In the genomic region with DNA sequence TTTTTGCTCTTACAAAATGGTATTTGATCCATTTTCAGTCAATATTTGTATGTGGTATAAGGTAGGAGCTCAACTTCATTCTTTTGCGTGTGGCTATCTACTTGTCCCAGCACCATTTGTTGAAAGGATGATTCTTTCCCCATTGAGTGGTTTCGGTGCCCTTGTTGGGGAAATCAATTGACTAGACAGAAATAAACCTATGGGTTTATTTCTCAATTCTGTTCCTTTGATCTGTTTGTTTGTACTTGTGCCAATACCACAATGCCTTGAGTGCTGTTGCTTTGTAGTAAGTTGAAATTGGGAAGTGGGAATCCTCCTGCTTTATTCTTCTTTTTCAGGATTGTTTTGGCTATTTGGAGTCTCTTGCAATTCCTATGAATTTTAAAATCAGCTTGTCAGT, we compare ENCODE assay signal across 22 cellular contexts. TPM values are rescaled to one million over a fixed set of nuclear protein-coding genes. Genes with fewer than 3 reads are reported as not detected.
"Had no signal": no experiment of that assay in that cellular context is flagged by ENCODE, and none has a peak within 500 bp of the region (broad histone marks: within the 10 kb centered on the region; RNA-seq: fewer than 3 reads in every experiment).

No MANE protein-coding gene starts in this region.

- H3K4me1 ChIP-seq: right atrium auricular region had no signal

- H3K4me3 Mint-ChIP-seq: activated CD4-positive, alpha-beta T cell treated with anti-CD3 and anti-CD28 coated beads, Interleukin-2, amount 10 ng/mL, durations not matched to agents 7 days and 5 days; activated CD8-positive, alpha-beta T cell treated with anti-CD3 and anti-CD28 coated beads, Interleukin-2, amount 10 ng/mL, durations not matched to agents 7 days and 5 days; activated naive CD4-positive, alpha-beta T cell treated with anti-CD3 and anti-CD28 coated beads, Interleukin-2, amount 10 ng/mL, durations not matched to agents 7 days and 5 days; activated naive CD8-positive, alpha-beta T cell treated with anti-CD3 and anti-CD28 coated beads, Interleukin-2, amount 50 U/mL, for 24 hours; activated T-cell treated with anti-CD3 and anti-CD28 coated beads, Interleukin-2, amount 50 U/mL, for 24 hours had no signal

- H3K9me3 Mint-ChIP-seq: activated CD4-positive, alpha-beta T cell treated with anti-CD3 and anti-CD28 coated beads, Interleukin-2, amount 10 ng/mL, durations not matched to agents 7 days and 5 days; activated naive CD4-positive, alpha-beta T cell treated with anti-CD3 and anti-CD28 coated beads, Interleukin-2, amount 10 ng/mL, durations not matched to agents 7 days and 5 days; activated naive CD8-positive, alpha-beta T cell treated with anti-CD3 and anti-CD28 coated beads, Interleukin-2, amount 50 U/mL, for 24 hours; activated T-cell treated with anti-CD3 and anti-CD28 coated beads, Interleukin-2, amount 50 U/mL, for 24 hours had no signal

- H3K36me3 ChIP-seq: brain microvascular endothelial cell, right atrium auricular region, thoracic aorta, upper lobe of left lung had no signal

- H3K27me3 ChIP-seq: brain microvascular endothelial cell, right atrium auricular region, upper lobe of left lung had no signal

- H3K27me3 Mint-ChIP-seq: activated CD4-positive, alpha-beta T cell treated with anti-CD3 and anti-CD28 coated beads, Interleukin-2, amount 10 ng/mL, durations not matched to agents 7 days and 5 days; activated naive CD4-positive, alpha-beta T cell treated with anti-CD3 and anti-CD28 coated beads, Interleukin-2, amount 10 ng/mL, durations not matched to agents 7 days and 5 days; activated naive CD8-positive, alpha-beta T cell treated with anti-CD3 and anti-CD28 coated beads, Interleukin-2, amount 50 U/mL, for 24 hours; activated T-cell treated with anti-CD3 and anti-CD28 coated beads, Interleukin-2, amount 50 U/mL, for 24 hours; progenitor cell of endocrine pancreas had no signal

- H3K27ac Mint-ChIP-seq: activated CD4-positive, alpha-beta T cell treated with anti-CD3 and anti-CD28 coated beads, Interleukin-2, amount 10 ng/mL, durations not matched to agents 7 days and 5 days; activated CD8-positive, alpha-beta T cell treated with anti-CD3 and anti-CD28 coated beads, Interleukin-2, amount 10 ng/mL, durations not matched to agents 7 days and 5 days; activated naive CD4-positive, alpha-beta T cell treated with anti-CD3 and anti-CD28 coated beads, Interleukin-2, amount 10 ng/mL, durations not matched to agents 7 days and 5 days; activated naive CD8-positive, alpha-beta T cell treated with anti-CD3 and anti-CD28 coated beads, Interleukin-2, amount 50 U/mL, for 24 hours; activated T-cell treated with anti-CD3 and anti-CD28 coated beads, Interleukin-2, amount 50 U/mL, for 24 hours; activated T-helper 2 cell treated with anti-CD3 and anti-CD28 coated beads, Interferon-gamma antibody, Interleukin-2, Interleukin-4, amounts not matched to agents 10 μg/mL and 5 μg/mL and 100 μg/mL, durations not matched to agents 14 hours and 24 hours and 36 hours; progenitor cell of endocrine pancreas had no signal

- H3K27ac ChIP-seq: brain microvascular endothelial cell, right atrium auricular region, skin epidermis, thoracic aorta, upper lobe of left lung had no signal

- H3K4me3 ChIP-seq: right atrium auricular region, skin epidermis, thoracic aorta, upper lobe of left lung had no signal

- DNase-seq: activated CD4-positive, alpha-beta T cell treated with anti-CD3 and anti-CD28 coated beads, Interleukin-2, amount 10 ng/mL, durations not matched to agents 7 days and 5 days; activated CD8-positive, alpha-beta T cell treated with anti-CD3 and anti-CD28 coated beads, Interleukin-2, amount 10 ng/mL, durations not matched to agents 7 days and 5 days; activated naive CD4-positive, alpha-beta T cell treated with anti-CD3 and anti-CD28 coated beads, Interleukin-2, amount 10 ng/mL, durations not matched to agents 7 days and 5 days; activated naive CD8-positive, alpha-beta T cell treated with anti-CD3 and anti-CD28 coated beads, Interleukin-2, amount 50 U/mL, for 24 hours; activated T-cell treated with anti-CD3 and anti-CD28 coated beads, Interleukin-2, amount 50 U/mL, for 24 hours; aorta; brain microvascular endothelial cell; central memory CD4-positive, alpha-beta T cell; foreskin melanocyte; hypothalamus; islet precursor cell; left colon; T-helper 9 cell; upper lobe of left lung had no signal

- FAIRE-seq: colon had no signal

- H3K9me3 ChIP-seq: right atrium auricular region, thoracic aorta, upper lobe of left lung had no signal

- ATAC-seq: activated CD4-positive, CD25-positive, alpha-beta regulatory T cell treated with anti-CD3 and anti-CD28 coated beads, Interleukin-2, amount 50 U/mL, for 24 hours; activated CD8-positive, alpha-beta T cell treated with anti-CD3 and anti-CD28 coated beads, Interleukin-2, amount 10 ng/mL, durations not matched to agents 7 days and 5 days; activated naive CD8-positive, alpha-beta T cell treated with anti-CD3 and anti-CD28 coated beads, Interleukin-2, amount 50 U/mL, for 24 hours; left colon had no signal

RNA-seq across cellular contexts. Expression of a gene that starts 41.0 kb away (rescaled TPM):
- total RNA-seq: myocyte had no signal
